40 cellular contexts compared by ENCODE assay signal in the genomic region with DNA sequence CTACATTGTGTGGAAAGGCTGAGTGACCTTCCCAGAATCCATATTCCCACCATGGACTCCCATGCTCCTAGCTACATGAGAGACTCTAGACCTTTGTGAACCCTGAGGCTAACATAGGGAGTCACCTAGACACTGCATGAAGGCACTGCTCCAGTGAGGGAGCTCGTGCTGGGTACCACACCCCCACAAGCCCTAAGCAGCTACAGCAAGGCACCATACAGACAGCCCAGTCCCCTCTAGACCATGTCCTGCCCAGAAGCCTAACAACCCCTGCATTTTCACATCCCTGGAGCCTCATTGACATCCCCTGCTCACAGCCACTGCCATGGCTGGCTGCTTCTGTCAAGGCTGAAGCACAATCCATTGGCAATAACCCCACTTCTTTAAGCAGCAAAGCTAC.
"Had no signal": no experiment of that assay in that cellular context is flagged by ENCODE, and none has a peak within 500 bp of the region (broad histone marks: within the 10 kb centered on the region; RNA-seq: fewer than 3 reads in every experiment).

No MANE protein-coding gene starts in this region.

- H3K4me1 Mint-ChIP-seq: activated B cell treated with CpG ODN at 0.5 μM for 24 hours; activated CD4-positive, alpha-beta T cell treated with anti-CD3 and anti-CD28 coated beads, Interleukin-2, amount 10 ng/mL, durations not matched to agents 24 days and 14 days; activated CD8-positive, alpha-beta memory T cell treated with anti-CD3 and anti-CD28 coated beads, Interleukin-2, amount 10 ng/mL, durations not matched to agents 7 days and 5 days; activated naive CD8-positive, alpha-beta T cell treated with anti-CD3 and anti-CD28 coated beads for 36 hours; central memory CD8-positive, alpha-beta T cell had no signal

- H3K36me3 ChIP-seq: adrenal gland, brain microvascular endothelial cell, breast epithelium, cardiac muscle cell had no signal

- H3K9me3 ChIP-seq: adrenal gland, body of pancreas, breast epithelium had no signal

- H3K4me3 ChIP-seq: adrenal gland, body of pancreas, breast epithelium, cardiac muscle cell had no signal

- H3K27me3 ChIP-seq: adrenal gland, body of pancreas, brain microvascular endothelial cell, breast epithelium, cardiac muscle cell had no signal

- H3K27ac Mint-ChIP-seq: activated B cell treated with CpG ODN at 0.5 μM for 24 hours; activated CD4-positive, alpha-beta memory T cell treated with anti-CD3 and anti-CD28 coated beads for 36 hours; activated CD4-positive, alpha-beta T cell treated with anti-CD3 and anti-CD28 coated beads, Interleukin-2, amount 10 ng/mL, durations not matched to agents 24 days and 14 days; activated CD8-positive, alpha-beta memory T cell treated with anti-CD3 and anti-CD28 coated beads, Interleukin-2, amount 10 ng/mL, durations not matched to agents 7 days and 5 days; activated CD8-positive, alpha-beta T cell treated with anti-CD3 and anti-CD28 coated beads for 36 hours; activated naive CD4-positive, alpha-beta T cell treated with anti-CD3 and anti-CD28 coated beads for 36 hours; activated naive CD4-positive, alpha-beta T cell treated with anti-CD3 and anti-CD28 coated beads, Interleukin-2, amount 50 U/mL, for 72 hours; activated naive CD8-positive, alpha-beta T cell treated with anti-CD3 and anti-CD28 coated beads for 36 hours; activated T-cell treated with anti-CD3 and anti-CD28 coated beads, Interleukin-2, amount 50 U/mL, for 24 hours; activated T-helper 2 cell treated with anti-CD3 and anti-CD28 coated beads, Interferon-gamma antibody, Interleukin-2, Interleukin-4, amounts not matched to agents 10 μg/mL and 5 μg/mL and 100 μg/mL, durations not matched to agents 14 hours and 24 hours and 36 hours; T-helper 1 cell treated with Interleukin-12 subunit alpha and Interleukin-12 subunit beta and Interleukin-4 antibody, amounts not matched to agents 30 μg/mL and 1 μg/mL, for 36 hours; T-helper 2 cell treated with Interferon-gamma antibody and Interleukin-4, amounts not matched to agents 5 μg/mL and 100 μg/mL, for 36 hours had no signal

- H3K4me1 ChIP-seq: adrenal gland, body of pancreas, breast epithelium had no signal

- H3K36me3 Mint-ChIP-seq: activated CD4-positive, alpha-beta memory T cell treated with anti-CD3 and anti-CD28 coated beads for 36 hours; activated CD8-positive, alpha-beta memory T cell treated with anti-CD3 and anti-CD28 coated beads, Interleukin-2, amount 10 ng/mL, durations not matched to agents 7 days and 5 days; activated naive CD4-positive, alpha-beta T cell treated with anti-CD3 and anti-CD28 coated beads, Interleukin-2, amount 50 U/mL, for 72 hours; activated naive CD8-positive, alpha-beta T cell treated with anti-CD3 and anti-CD28 coated beads for 36 hours had no signal

- H3K27me3 Mint-ChIP-seq: activated B cell treated with CpG ODN at 0.5 μM for 24 hours; activated CD4-positive, alpha-beta memory T cell treated with anti-CD3 and anti-CD28 coated beads for 36 hours; activated CD4-positive, alpha-beta T cell treated with anti-CD3 and anti-CD28 coated beads, Interleukin-2, amount 10 ng/mL, durations not matched to agents 24 days and 14 days; activated CD8-positive, alpha-beta memory T cell treated with anti-CD3 and anti-CD28 coated beads, Interleukin-2, amount 10 ng/mL, durations not matched to agents 7 days and 5 days; activated CD8-positive, alpha-beta T cell treated with anti-CD3 and anti-CD28 coated beads for 36 hours; activated naive CD8-positive, alpha-beta T cell treated with anti-CD3 and anti-CD28 coated beads for 36 hours; activated T-cell treated with anti-CD3 and anti-CD28 coated beads, Interleukin-2, amount 50 U/mL, for 24 hours; central memory CD8-positive, alpha-beta T cell had no signal

- H3K4me3 Mint-ChIP-seq: activated B cell treated with CpG ODN at 0.5 μM for 24 hours; activated CD4-positive, alpha-beta memory T cell treated with anti-CD3 and anti-CD28 coated beads for 36 hours; activated CD4-positive, alpha-beta T cell treated with anti-CD3 and anti-CD28 coated beads, Interleukin-2, amount 10 ng/mL, durations not matched to agents 24 days and 14 days; activated CD8-positive, alpha-beta memory T cell treated with anti-CD3 and anti-CD28 coated beads, Interleukin-2, amount 10 ng/mL, durations not matched to agents 7 days and 5 days; activated CD8-positive, alpha-beta T cell treated with anti-CD3 and anti-CD28 coated beads for 36 hours; activated naive CD4-positive, alpha-beta T cell treated with anti-CD3 and anti-CD28 coated beads for 36 hours; activated naive CD8-positive, alpha-beta T cell treated with anti-CD3 and anti-CD28 coated beads for 36 hours; activated T-cell treated with anti-CD3 and anti-CD28 coated beads, Interleukin-2, amount 50 U/mL, for 24 hours; central memory CD8-positive, alpha-beta T cell; T-helper 1 cell treated with Interleukin-12 subunit alpha and Interleukin-12 subunit beta and Interleukin-4 antibody, amounts not matched to agents 30 μg/mL and 1 μg/mL, for 36 hours; T-helper 2 cell treated with Interferon-gamma antibody and Interleukin-4, amounts not matched to agents 5 μg/mL and 100 μg/mL, for 36 hours had no signal

- H3K27ac ChIP-seq: adrenal gland, body of pancreas, brain microvascular endothelial cell, breast epithelium, cardiac muscle cell, VCaP had no signal

- FAIRE-seq: astrocyte, TTC549 had no signal

- ATAC-seq: activated CD8-positive, alpha-beta memory T cell treated with anti-CD3 and anti-CD28 coated beads, Interleukin-2, amount 10 ng/mL, durations not matched to agents 7 days and 5 days; activated CD8-positive, alpha-beta T cell treated with anti-CD3 and anti-CD28 coated beads for 36 hours; activated naive CD4-positive, alpha-beta T cell treated with anti-CD3 and anti-CD28 coated beads, Interleukin-2, amount 50 U/mL, for 72 hours; body of pancreas had no signal

- DNase-seq: activated B cell treated with CpG ODN at 0.5 μM for 24 hours; activated CD4-positive, alpha-beta memory T cell treated with anti-CD3 and anti-CD28 coated beads for 36 hours; activated CD4-positive, alpha-beta T cell treated with anti-CD3 and anti-CD28 coated beads for 4 hours; activated CD4-positive, alpha-beta T cell treated with anti-CD3 and anti-CD28 coated beads, Interleukin-2, amount 10 ng/mL, durations not matched to agents 24 days and 14 days; activated CD4-positive, alpha-beta T cell treated with anti-CD3 and anti-CD28 coated beads, Interleukin-2, amount 50 U/mL, for 1 hour; activated CD4-positive, alpha-beta T cell treated with anti-CD3 and anti-CD28 coated beads, Interleukin-2, amount 50 U/mL, for 4 hours; activated CD4-positive, CD25-positive, alpha-beta regulatory T cell treated with anti-CD3 and anti-CD28 coated beads, Interleukin-2, amount 50 U/mL, for 72 hours; activated CD8-positive, alpha-beta memory T cell treated with anti-CD3 and anti-CD28 coated beads for 24 hours; activated CD8-positive, alpha-beta memory T cell treated with anti-CD3 and anti-CD28 coated beads, Interleukin-2, amount 10 ng/mL, durations not matched to agents 7 days and 5 days; activated CD8-positive, alpha-beta memory T cell treated with anti-CD3 and anti-CD28 coated beads, Interleukin-2, amount 50 U/mL, for 48 hours; activated CD8-positive, alpha-beta T cell treated with anti-CD3 and anti-CD28 coated beads for 36 hours; activated effector memory CD4-positive, alpha-beta T cell treated with Interleukin-2 at 50 U/mL for 16 hours; activated gamma-delta T cell treated with Interleukin-2 at 50 U/mL for 16 hours; activated naive CD4-positive, alpha-beta T cell; activated naive CD4-positive, alpha-beta T cell treated with anti-CD3 and anti-CD28 coated beads for 36 hours; activated naive CD4-positive, alpha-beta T cell treated with anti-CD3 and anti-CD28 coated beads, Interleukin-2, amount 50 U/mL, for 16 hours; activated naive CD8-positive, alpha-beta T cell treated with anti-CD3 and anti-CD28 coated beads for 36 hours; activated T-cell treated with anti-CD3 and anti-CD28 coated beads, Interleukin-2, amount 50 U/mL, for 24 hours; activated T-cell treated with anti-CD3 and anti-CD28 coated beads, Interleukin-2, amount 50 U/mL, for 48 hours; adrenal gland; amniotic stem cell; aorta; body of pancreas; brain microvascular endothelial cell; caudate nucleus; cerebellar nuclear complex; SW 1271; T-helper 1 cell; T-helper 2 cell; T-helper 9 cell had no signal
